In genomic region chr7:44986218-44987053, GRCh38 we compare ENCODE assay signal across 1 cellular context.
TF ChIP-seq lines count a peak whose summit lies in the region.

No MANE protein-coding gene starts in this region.

TF ChIP-seq in K562, 482 proteins besides CTCF, POLR2A, EP300 and RAD21 (continued from another document and continues in another):
- TF ChIP-seq, protein P1, sequence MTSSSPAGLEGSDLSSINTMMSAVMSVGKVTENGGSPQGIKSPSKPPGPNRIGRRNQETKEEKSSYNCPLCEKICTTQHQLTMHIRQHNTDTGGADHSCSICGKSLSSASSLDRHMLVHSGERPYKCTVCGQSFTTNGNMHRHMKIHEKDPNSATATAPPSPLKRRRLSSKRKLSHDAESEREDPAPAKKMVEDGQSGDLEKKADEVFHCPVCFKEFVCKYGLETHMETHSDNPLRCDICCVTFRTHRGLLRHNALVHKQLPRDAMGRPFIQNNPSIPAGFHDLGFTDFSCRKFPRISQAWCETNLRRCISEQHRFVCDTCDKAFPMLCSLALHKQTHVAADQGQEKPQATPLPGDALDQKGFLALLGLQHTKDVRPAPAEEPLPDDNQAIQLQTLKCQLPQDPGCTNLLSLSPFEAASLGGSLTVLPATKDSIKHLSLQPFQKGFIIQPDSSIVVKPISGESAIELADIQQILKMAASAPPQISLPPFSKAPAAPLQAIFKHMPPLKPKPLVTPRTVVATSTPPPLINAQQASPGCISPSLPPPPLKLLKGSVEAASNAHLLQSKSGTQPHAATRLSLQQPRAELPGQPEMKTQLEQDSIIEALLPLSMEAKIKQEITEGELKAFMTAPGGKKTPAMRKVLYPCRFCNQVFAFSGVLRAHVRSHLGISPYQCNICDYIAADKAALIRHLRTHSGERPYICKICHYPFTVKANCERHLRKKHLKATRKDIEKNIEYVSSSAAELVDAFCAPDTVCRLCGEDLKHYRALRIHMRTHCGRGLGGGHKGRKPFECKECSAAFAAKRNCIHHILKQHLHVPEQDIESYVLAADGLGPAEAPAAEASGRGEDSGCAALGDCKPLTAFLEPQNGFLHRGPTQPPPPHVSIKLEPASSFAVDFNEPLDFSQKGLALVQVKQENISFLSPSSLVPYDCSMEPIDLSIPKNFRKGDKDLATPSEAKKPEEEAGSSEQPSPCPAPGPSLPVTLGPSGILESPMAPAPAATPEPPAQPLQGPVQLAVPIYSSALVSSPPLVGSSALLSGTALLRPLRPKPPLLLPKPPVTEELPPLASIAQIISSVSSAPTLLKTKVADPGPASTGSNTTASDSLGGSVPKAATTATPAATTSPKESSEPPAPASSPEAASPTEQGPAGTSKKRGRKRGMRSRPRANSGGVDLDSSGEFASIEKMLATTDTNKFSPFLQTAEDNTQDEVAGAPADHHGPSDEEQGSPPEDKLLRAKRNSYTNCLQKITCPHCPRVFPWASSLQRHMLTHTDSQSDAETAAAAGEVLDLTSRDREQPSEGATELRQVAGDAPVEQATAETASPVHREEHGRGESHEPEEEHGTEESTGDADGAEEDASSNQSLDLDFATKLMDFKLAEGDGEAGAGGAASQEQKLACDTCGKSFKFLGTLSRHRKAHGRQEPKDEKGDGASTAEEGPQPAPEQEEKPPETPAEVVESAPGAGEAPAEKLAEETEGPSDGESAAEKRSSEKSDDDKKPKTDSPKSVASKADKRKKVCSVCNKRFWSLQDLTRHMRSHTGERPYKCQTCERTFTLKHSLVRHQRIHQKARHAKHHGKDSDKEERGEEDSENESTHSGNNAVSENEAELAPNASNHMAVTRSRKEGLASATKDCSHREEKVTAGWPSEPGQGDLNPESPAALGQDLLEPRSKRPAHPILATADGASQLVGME (CRISPR knock-in tag; IDR thresholded peaks at IDR 0.05) = peak; percentile 84
- no peak for TF ChIP-seq ZBTB5 (IDR thresholded peaks at IDR 0.05)
- TF ChIP-seq ZNF586 (CRISPR knock-in tag; conservative IDR thresholded peaks at IDR 0.05) = no peak
- TF ChIP-seq CREM (IDR thresholded peaks at IDR 0.05; ENCODE audit: low read depth) = peak; percentile 99
- no peak; the same call in 1 of the 2 replicates for TF ChIP-seq ETV5 (CRISPR knock-in tag; IDR thresholded peaks at IDR 0.05; ENCODE audit: low read depth)
- TF ChIP-seq GTF2E2 (tag; IDR thresholded peaks at IDR 0.05) = peak; percentile 84
- peak; percentile 86 for TF ChIP-seq EGR1 (conservative IDR thresholded peaks at IDR 0.05)
- TF ChIP-seq SMAD4 (CRISPR knock-in tag; conservative IDR thresholded peaks at IDR 0.05) = peak; percentile 79; the same call in 1 of the 2 replicates
- peak; percentile 60; the same call in 1 of the 2 replicates for TF ChIP-seq ZNF143 (CRISPR knock-in tag; IDR thresholded peaks at IDR 0.05)
- TF ChIP-seq, protein P2, sequence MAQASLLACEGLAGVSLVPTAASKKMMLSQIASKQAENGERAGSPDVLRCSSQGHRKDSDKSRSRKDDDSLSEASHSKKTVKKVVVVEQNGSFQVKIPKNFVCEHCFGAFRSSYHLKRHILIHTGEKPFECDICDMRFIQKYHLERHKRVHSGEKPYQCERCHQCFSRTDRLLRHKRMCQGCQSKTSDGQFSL (CRISPR knock-in tag; IDR thresholded peaks at IDR 0.05) = peak; percentile 35; the same call in 1 of the 2 replicates
- TF ChIP-seq, protein P2 (tag; IDR thresholded peaks at IDR 0.05) = no peak; a peak in 1 of 4 replicates
- peak; percentile 74; the same call in 1 of the 2 replicates for TF ChIP-seq ILF3 (IDR thresholded peaks at IDR 0.05; ENCODE audit: borderline replicate concordance)
- TF ChIP-seq ZFX (CRISPR knock-in tag; IDR thresholded peaks at IDR 0.05) = peak; percentile 97
- peak; percentile 41 to 48; a peak in 1 of 4 replicates for TF ChIP-seq TBL1XR1 (IDR thresholded peaks at IDR 0.05; ENCODE audit: low read length in 2 of 2)
- TF ChIP-seq, protein P3, sequence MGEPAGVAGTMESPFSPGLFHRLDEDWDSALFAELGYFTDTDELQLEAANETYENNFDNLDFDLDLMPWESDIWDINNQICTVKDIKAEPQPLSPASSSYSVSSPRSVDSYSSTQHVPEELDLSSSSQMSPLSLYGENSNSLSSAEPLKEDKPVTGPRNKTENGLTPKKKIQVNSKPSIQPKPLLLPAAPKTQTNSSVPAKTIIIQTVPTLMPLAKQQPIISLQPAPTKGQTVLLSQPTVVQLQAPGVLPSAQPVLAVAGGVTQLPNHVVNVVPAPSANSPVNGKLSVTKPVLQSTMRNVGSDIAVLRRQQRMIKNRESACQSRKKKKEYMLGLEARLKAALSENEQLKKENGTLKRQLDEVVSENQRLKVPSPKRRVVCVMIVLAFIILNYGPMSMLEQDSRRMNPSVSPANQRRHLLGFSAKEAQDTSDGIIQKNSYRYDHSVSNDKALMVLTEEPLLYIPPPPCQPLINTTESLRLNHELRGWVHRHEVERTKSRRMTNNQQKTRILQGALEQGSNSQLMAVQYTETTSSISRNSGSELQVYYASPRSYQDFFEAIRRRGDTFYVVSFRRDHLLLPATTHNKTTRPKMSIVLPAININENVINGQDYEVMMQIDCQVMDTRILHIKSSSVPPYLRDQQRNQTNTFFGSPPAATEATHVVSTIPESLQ (CRISPR knock-in tag; IDR thresholded peaks at IDR 0.05) = 0 out of 2 replicates have a peak, but pooled peaks have one; percentile 63
- TF ChIP-seq CEBPB (tag; IDR thresholded peaks at IDR 0.05) = peak; percentile 93
- no peak for TF ChIP-seq ZNF436 (CRISPR knock-in tag; IDR thresholded peaks at IDR 0.05)
- no peak for TF ChIP-seq FOXJ2 (tag; IDR thresholded peaks at IDR 0.05)
- TF ChIP-seq PHTF2 (CRISPR knock-in tag; IDR thresholded peaks at IDR 0.05) = no peak
- TF ChIP-seq, protein P4, sequence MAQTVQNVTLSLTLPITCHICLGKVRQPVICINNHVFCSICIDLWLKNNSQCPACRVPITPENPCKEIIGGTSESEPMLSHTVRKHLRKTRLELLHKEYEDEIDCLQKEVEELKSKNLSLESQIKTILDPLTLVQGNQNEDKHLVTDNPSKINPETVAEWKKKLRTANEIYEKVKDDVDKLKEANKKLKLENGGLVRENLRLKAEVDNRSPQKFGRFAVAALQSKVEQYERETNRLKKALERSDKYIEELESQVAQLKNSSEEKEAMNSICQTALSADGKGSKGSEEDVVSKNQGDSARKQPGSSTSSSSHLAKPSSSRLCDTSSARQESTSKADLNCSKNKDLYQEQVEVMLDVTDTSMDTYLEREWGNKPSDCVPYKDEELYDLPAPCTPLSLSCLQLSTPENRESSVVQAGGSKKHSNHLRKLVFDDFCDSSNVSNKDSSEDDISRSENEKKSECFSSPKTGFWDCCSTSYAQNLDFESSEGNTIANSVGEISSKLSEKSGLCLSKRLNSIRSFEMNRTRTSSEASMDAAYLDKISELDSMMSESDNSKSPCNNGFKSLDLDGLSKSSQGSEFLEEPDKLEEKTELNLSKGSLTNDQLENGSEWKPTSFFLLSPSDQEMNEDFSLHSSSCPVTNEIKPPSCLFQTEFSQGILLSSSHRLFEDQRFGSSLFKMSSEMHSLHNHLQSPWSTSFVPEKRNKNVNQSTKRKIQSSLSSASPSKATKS (CRISPR knock-in tag; IDR thresholded peaks at IDR 0.05) = no peak
- peak; percentile 96 for TF ChIP-seq SP1 (CRISPR knock-in tag; IDR thresholded peaks at IDR 0.05)
- no peak; the same call in 1 of the 2 replicates for TF ChIP-seq BCOR (IDR thresholded peaks at IDR 0.05)
- no peak for TF ChIP-seq ZNF699 (CRISPR knock-in tag; IDR thresholded peaks at IDR 0.05; ENCODE audit: insufficient replicate concordance)
- no peak for TF ChIP-seq KLF13 (tag; IDR thresholded peaks at IDR 0.05; ENCODE audit: borderline replicate concordance, low read depth)
- 0 out of 2 replicates have a peak, but pooled peaks have one; percentile 40 for TF ChIP-seq ZNF445 (CRISPR knock-in tag; IDR thresholded peaks at IDR 0.05; ENCODE audit: low read depth)
- peak; percentile 98 for TF ChIP-seq NBN (IDR thresholded peaks at IDR 0.05; ENCODE audit: low read depth)
- TF ChIP-seq STAG1 (CRISPR knock-in tag; IDR thresholded peaks at IDR 0.05; ENCODE audit: borderline replicate concordance) = no peak
- TF ChIP-seq ESRRA (IDR thresholded peaks at IDR 0.05; ENCODE audit: borderline replicate concordance, low read depth) = peak; percentile 69
- peak; percentile 87 for TF ChIP-seq GTF2F1 (IDR thresholded peaks at IDR 0.05; ENCODE audit: low read depth, low read length)
- TF ChIP-seq ZNF695 (CRISPR knock-in tag; IDR thresholded peaks at IDR 0.05) = no peak
- peak; percentile 99 for TF ChIP-seq POLR2B (IDR thresholded peaks at IDR 0.05; ENCODE audit: low read depth, partially characterized antibody)
- peak; percentile 100 for TF ChIP-seq MYC (IDR thresholded peaks at IDR 0.05; ENCODE audit: low read depth, low read length)
- peak; percentile 99 for TF ChIP-seq MYC (CRISPR knock-in tag; IDR thresholded peaks at IDR 0.05; ENCODE audit: borderline replicate concordance, low read depth)
- TF ChIP-seq MYBL2 (IDR thresholded peaks at IDR 0.05; ENCODE audit: low read depth) = no peak
- no peak for TF ChIP-seq MYBL2 (CRISPR knock-in tag; IDR thresholded peaks at IDR 0.05; ENCODE audit: borderline replicate concordance)
- peak; percentile 71; the same call in 1 of the 2 replicates for TF ChIP-seq ZNF197 (CRISPR knock-in tag; IDR thresholded peaks at IDR 0.05; ENCODE audit: low read depth)
- TF ChIP-seq BCLAF1 (IDR thresholded peaks at IDR 0.05; ENCODE audit: borderline replicate concordance in 1 of 2, control insufficient read depth in 1 of 2, low read depth in 2 of 2, low read length in 1 of 2) = no peak; a peak in 1 of 4 replicates
- no peak for TF ChIP-seq PHB2 (IDR thresholded peaks at IDR 0.05; ENCODE audit: low read depth)
- TF ChIP-seq HCFC1 (IDR thresholded peaks at IDR 0.05; ENCODE audit: low read depth, low read length) = peak; percentile 53; the same call in 1 of the 2 replicates
- peak in 1 of 2 experiments; percentile 84; a peak in 3 of 4 replicates for TF ChIP-seq MAZ (CRISPR knock-in tag; conservative IDR thresholded peaks at IDR 0.05 in 1 of 2, IDR thresholded peaks at IDR 0.05 in 1 of 2)
- TF ChIP-seq, protein P5, sequence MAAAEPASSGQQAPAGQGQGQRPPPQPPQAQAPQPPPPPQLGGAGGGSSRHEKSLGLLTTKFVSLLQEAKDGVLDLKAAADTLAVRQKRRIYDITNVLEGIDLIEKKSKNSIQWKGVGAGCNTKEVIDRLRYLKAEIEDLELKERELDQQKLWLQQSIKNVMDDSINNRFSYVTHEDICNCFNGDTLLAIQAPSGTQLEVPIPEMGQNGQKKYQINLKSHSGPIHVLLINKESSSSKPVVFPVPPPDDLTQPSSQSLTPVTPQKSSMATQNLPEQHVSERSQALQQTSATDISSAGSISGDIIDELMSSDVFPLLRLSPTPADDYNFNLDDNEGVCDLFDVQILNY (CRISPR knock-in tag; IDR thresholded peaks at IDR 0.05) = 0 out of 2 replicates have a peak, but pooled peaks have one; percentile 18
- no peak for TF ChIP-seq FOXM1 (IDR thresholded peaks at IDR 0.05; ENCODE audit: low read depth)
- 0 out of 2 replicates have a peak, but pooled peaks have one; percentile 23 for TF ChIP-seq FOXM1 (CRISPR knock-in tag; IDR thresholded peaks at IDR 0.05; ENCODE audit: low read depth)
